8 cellular contexts compared by ENCODE assay signal in genomic region chr15:72155635-72156616, GRCh38. TPM values are rescaled to one million over a fixed set of nuclear protein-coding genes. Genes with fewer than 3 reads are reported as not detected.
A peak's percentile ranks its signal among the peaks of the same experiment; 100 is the strongest.
DNase-seq lines count a peak whose midpoint lies in the region; ATAC-seq and TF ChIP-seq lines count a peak whose summit lies in the region.

No MANE protein-coding gene starts in this region.

- peak; percentile 83 for ATAC-seq in HG03460 (IDR thresholded peaks at IDR 0.05; ENCODE audit: unreplicated experiment)
- ATAC-seq in activated CD8-positive, alpha-beta T cell treated with anti-CD3 and anti-CD28 coated beads for 36 hours, result peak; percentile 95
- ATAC-seq in lung (ENCODE audit: insufficient read depth, low FRiP score), result peak; percentile 71
- ATAC-seq in GM18907 (IDR thresholded peaks at IDR 0.05; ENCODE audit: unreplicated experiment), result no peak

- intact Hi-C loops in activated CD8-positive, alpha-beta T cell treated with anti-CD3 and anti-CD28 coated beads for 36 hours (cut with micrococcal nuclease), result loop anchor here (5.0 kb wide), 2 partner anchors 374 to 414 kb away; no protein-coding TSS in a partner anchor

- peak; percentile 79 for DNase-seq in NCI-H774 (lab: John Stamatoyannopoulos, UW)
- DNase-seq in activated CD8-positive, alpha-beta T cell treated with anti-CD3 and anti-CD28 coated beads for 36 hours, result peak; percentile 89
- peak; percentile 70 for DNase-seq in effector CD8-positive, alpha-beta T cell (lab: John Stamatoyannopoulos, UW)
- DNase-seq in lung (ENCODE audit: low spot score), result peak; percentile 89
- peak; percentile 64 to 83 (median 67) for DNase-seq in stimulated activated CD4-positive, alpha-beta T cell treated with anti-CD3 and anti-CD28 coated beads, TNF-alpha, amount 100 ng/mL, for 24 hours (ENCODE audit: low read depth in 3 of 3)

- no peaks in the 10 kb centered on the region for H3K36me3 ChIP-seq in lung (ENCODE audit: control insufficient read depth in 2 of 2, insufficient read depth in 2 of 2, low read length in 2 of 2)

- no peaks in the 10 kb centered on the region for H3K9me3 Mint-ChIP-seq in activated CD8-positive, alpha-beta T cell treated with anti-CD3 and anti-CD28 coated beads for 36 hours

- WGBS in lung, 2 donors, result 7 to 13% methylated on average over 19 of the region's 19 CpGs

- POLR2A ChIA-PET in activated CD8-positive, alpha-beta T cell treated with anti-CD3 and anti-CD28 coated beads for 36 hours (lab: Charles Lee), result interaction anchor here (1.0 kb wide), 1 partner anchor 37 kb away, joined by 3 read pairs; the partner anchor contains the start of gene SENP8

- H3K27ac Mint-ChIP-seq in activated CD8-positive, alpha-beta T cell treated with anti-CD3 and anti-CD28 coated beads for 36 hours, result no peak overlapping the region

- peak overlapping the region; percentile 68 for H3K4me3 Mint-ChIP-seq in activated CD8-positive, alpha-beta T cell treated with anti-CD3 and anti-CD28 coated beads for 36 hours

- H3K36me3 Mint-ChIP-seq in activated CD8-positive, alpha-beta T cell treated with anti-CD3 and anti-CD28 coated beads for 36 hours (ENCODE audit: low read depth), result no peaks in the 10 kb centered on the region

- H3K27me3 Mint-ChIP-seq in activated CD8-positive, alpha-beta T cell treated with anti-CD3 and anti-CD28 coated beads for 36 hours, result no peaks in the 10 kb centered on the region

- no peaks in the 10 kb centered on the region for H3K9me3 ChIP-seq in lung (ENCODE audit: control insufficient read depth in 2 of 2, insufficient read depth in 1 of 2, low read length in 1 of 2)

- TF ChIP-seq CTCF in GM12873 (IDR thresholded peaks at IDR 0.05; ENCODE audit: insufficient read depth, low read depth, low read length, missing control alignments) (peak; percentile 97), lung (IDR thresholded peaks at IDR 0.05; ENCODE audit: control extremely low read depth, extremely low read depth) (peak; percentile 94)
- peak; percentile 87 for TF ChIP-seq CTCF in activated CD8-positive, alpha-beta T cell treated with anti-CD3 and anti-CD28 coated beads for 36 hours (IDR thresholded peaks at IDR 0.05)

- peaks cover 0 to 6% of the 10 kb centered on the region in 2 donors for H3K4me1 ChIP-seq in lung (ENCODE audit: control insufficient read depth in 2 of 2, insufficient read depth in 2 of 2, low read length in 2 of 2)

- peak overlapping the region; percentile 46 for H3K4me3 ChIP-seq in lung

- H3K27ac ChIP-seq in lung (ENCODE audit: low read depth in 1 of 2, low read length in 1 of 2), result peak overlapping the region in 1 of 2 donors; percentile 65

- no peaks in the 10 kb centered on the region for H3K27me3 ChIP-seq in lung (ENCODE audit: control insufficient read depth, insufficient read depth)

- CTCF ChIA-PET in activated CD8-positive, alpha-beta T cell treated with anti-CD3 and anti-CD28 coated beads for 36 hours (lab: Charles Lee), result interaction anchor here (0.6 to 2.6 kb wide), 48 partner anchors 8 to 1433 kb away, joined by 3 to 35 read pairs (median 3); partner anchors contain the start of gene CELF6

- no peaks in the 10 kb centered on the region for H3K4me1 Mint-ChIP-seq in activated CD8-positive, alpha-beta T cell treated with anti-CD3 and anti-CD28 coated beads for 36 hours (ENCODE audit: low read depth)

RNA-seq across cellular contexts. Expression of gene SENP8, which starts 37.7 kb away (rescaled TPM):
- 1 to 10 TPM; 2.8 TPM for total RNA-seq in activated CD8-positive, alpha-beta T cell treated with anti-CD3 and anti-CD28 coated beads for 36 hours
- total RNA-seq in lung, result 1 to 10 TPM; 3.5 TPM
- polyA plus RNA-seq in lung, result 1 to 10 TPM; 1.5 to 1.7 TPM

RNA-seq across cellular contexts. Expression of gene MYO9A, which starts 38.0 kb away (rescaled TPM):
- total RNA-seq in activated CD8-positive, alpha-beta T cell treated with anti-CD3 and anti-CD28 coated beads for 36 hours, result 10 to 100 TPM; 16.8 to 18.7 TPM
- 100 to 1,000 TPM in 1 of 2 donors, 10 to 100 TPM in 1; 61.3 to 173 TPM for total RNA-seq in lung
- polyA plus RNA-seq in lung, result 1 to 10 TPM; 4.5 to 7.5 TPM

RNA-seq across cellular contexts. Expression of gene GRAMD2A, which starts 41.7 kb away (rescaled TPM):
- not detected for total RNA-seq in activated CD8-positive, alpha-beta T cell treated with anti-CD3 and anti-CD28 coated beads for 36 hours
- 10 to 100 TPM in 1 of 2 donors, 1 to 10 TPM in 1; 4.0 to 25.2 TPM for total RNA-seq in lung
- polyA plus RNA-seq in lung, result 10 to 100 TPM in 1 of 2 donors, 1 to 10 TPM in 1; 8.4 to 13.0 TPM

Comparison
In these comparisons a context has a peak if more than half of its experiments do, and no peak if none do; other contexts are left out.
1. RNA of gene GRAMD2A, which starts 41.7 kb away (total RNA-seq): 4.0 to 25.2 TPM in lung; not detected in activated CD8-positive, alpha-beta T cell treated with anti-CD3 and anti-CD28 coated beads for 36 hours; every median in the first group is over 4 times any median in the second.
2. Peak in every context shown above with its lines, with median percentiles within 50 percentile points of each other: CTCF ChIP-seq and DNase-seq.